In the genomic region with DNA sequence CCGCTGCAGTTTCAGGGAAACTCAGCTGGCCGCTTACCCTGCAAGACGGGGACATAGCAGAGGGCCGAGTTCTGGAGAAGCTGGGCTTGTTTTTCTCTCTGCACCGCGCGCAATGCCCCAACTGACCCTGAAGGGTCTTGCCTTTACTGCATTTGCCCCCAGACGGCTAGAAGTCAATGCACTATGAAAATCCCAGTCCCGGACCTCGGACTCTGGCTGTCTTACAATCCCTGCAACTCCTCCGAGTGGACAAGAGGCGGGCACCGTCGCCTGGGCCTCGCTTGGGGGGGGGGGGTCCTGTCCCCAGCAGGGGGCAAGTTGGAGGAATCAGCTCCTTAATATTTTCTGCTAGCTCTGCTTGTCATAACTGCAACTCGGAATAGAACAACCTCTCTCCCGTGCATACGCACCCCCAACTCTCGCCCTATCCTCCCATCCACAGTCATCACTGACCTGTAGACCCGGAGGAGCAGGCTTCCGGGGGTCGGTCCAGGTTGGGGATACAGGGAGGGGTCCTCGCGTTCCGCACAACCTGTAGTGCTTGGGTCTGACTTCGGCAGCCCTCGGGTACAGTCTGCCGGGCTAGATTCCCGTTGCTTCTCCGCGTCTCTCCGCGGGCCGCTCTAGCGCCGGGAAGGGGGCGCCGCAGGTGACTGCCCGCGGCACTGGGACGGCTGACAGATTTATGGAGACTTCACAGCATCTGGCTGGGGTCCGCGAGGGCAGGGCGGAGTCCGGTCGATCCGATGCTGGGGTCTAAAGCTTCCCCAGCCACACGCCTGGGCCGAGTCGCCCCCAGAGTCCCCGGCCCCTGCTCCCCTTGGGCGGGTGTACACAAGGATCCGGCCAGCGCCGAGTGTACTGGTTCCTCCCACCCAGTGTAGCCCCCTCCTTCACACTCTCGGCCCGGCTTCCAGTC, we compare ENCODE assay signal across 10 cellular contexts. TPM values are rescaled to one million over a fixed set of nuclear protein-coding genes. Genes with fewer than 3 reads are reported as not detected.
A peak's percentile ranks its signal among the peaks of the same experiment; 100 is the strongest.
DNase-seq lines count a peak whose midpoint lies in the region; ATAC-seq, FAIRE-seq and TF ChIP-seq lines count a peak whose summit lies in the region.
"Had no signal": no experiment of that assay in that cellular context is flagged by ENCODE, and none has a peak within 500 bp of the region (broad histone marks: within the 10 kb centered on the region; RNA-seq: fewer than 3 reads in every experiment).

No MANE protein-coding gene starts in this region.

- intact Hi-C loops in A673 (cut with micrococcal nuclease; ENCODE audit: unreplicated experiment) (loop anchor here (5.0 kb wide), 1 partner anchor 89 kb away; no protein-coding TSS in a partner anchor), gastrocnemius medialis (cut with DNase I; ENCODE audit: low total_unique reads) (loop anchor here (10.0 kb wide), 1 partner anchor 144 kb away; no protein-coding TSS in a partner anchor)
- intact Hi-C loops in CD4-positive, alpha-beta memory T cell (cut with micrococcal nuclease): no loop called here

- H3K4me1 Mint-ChIP-seq in CD4-positive, alpha-beta memory T cell: peaks cover 20 to 70% (median 40%) of the 10 kb centered on the region in 4 donors
- peaks cover 41% of the 10 kb centered on the region for H3K4me1 Mint-ChIP-seq in chondrocyte (ENCODE audit: low read depth)

- H3K4me1 ChIP-seq in A673 (ENCODE audit: insufficient read depth, low read length, poor library complexity, severe bottlenecking): peaks cover 2% of the 10 kb centered on the region
- H3K4me1 ChIP-seq in CD4-positive, alpha-beta memory T cell (ENCODE audit: insufficient read depth, low read length): peaks cover 28% of the 10 kb centered on the region
- peaks cover 29 to 34% of the 10 kb centered on the region in 2 donors for H3K4me1 ChIP-seq in gastrocnemius medialis

- TF ChIP-seq RAD21 in neural cell (conservative IDR thresholded peaks at IDR 0.05): no peak

- H3K36me3 Mint-ChIP-seq in CD4-positive, alpha-beta memory T cell: peaks cover 0 to 1% of the 10 kb centered on the region in 2 donors
- H3K36me3 Mint-ChIP-seq in chondrocyte (ENCODE audit: low read depth): peaks cover 8% of the 10 kb centered on the region

- no peaks in the 10 kb centered on the region for H3F3A ChIP-seq in neural cell (ENCODE audit: insufficient read depth, low read length, poor library complexity, severe bottlenecking)

- H3K9ac ChIP-seq in neural cell (ENCODE audit: low read length): no peak overlapping the region

- peaks cover 0 to 14% (median 11%) of the 10 kb centered on the region in 8 donors for H3K9me3 Mint-ChIP-seq in CD4-positive, alpha-beta memory T cell
- peaks cover 4% of the 10 kb centered on the region for H3K9me3 Mint-ChIP-seq in chondrocyte (ENCODE audit: low read depth)

- H3K9me2 ChIP-seq in neural cell (ENCODE audit: insufficient read depth, low read length): no peaks in the 10 kb centered on the region

- no peak for TF ChIP-seq EP300 in neural cell (conservative IDR thresholded peaks at IDR 0.05; ENCODE audit: poor library complexity, severe bottlenecking)

- H3K36me3 ChIP-seq in A673 (ENCODE audit: insufficient read depth, low read length, poor library complexity, severe bottlenecking) (no peaks in the 10 kb centered on the region), neural cell (ENCODE audit: insufficient read depth, low read length) (no peaks in the 10 kb centered on the region), gastrocnemius medialis (no peaks in the 10 kb centered on the region)
- no peaks in the 10 kb centered on the region for H3K36me3 ChIP-seq in CD4-positive, alpha-beta memory T cell (ENCODE audit: insufficient read depth, low read length)

- H3K27me3 Mint-ChIP-seq in CD4-positive, alpha-beta memory T cell: peaks cover 61 to 74% of the 10 kb centered on the region in 2 donors
- peaks cover 94% of the 10 kb centered on the region for H3K27me3 Mint-ChIP-seq in chondrocyte (ENCODE audit: low read depth)

- no peak overlapping the region for H3K27ac Mint-ChIP-seq in CD4-positive, alpha-beta memory T cell
- no peak overlapping the region for H3K27ac Mint-ChIP-seq in chondrocyte (ENCODE audit: unreplicated experiment)

- H3K4me2 ChIP-seq in neural cell (ENCODE audit: low read length): no peak overlapping the region

- no peak for DNase-seq in A673 (ENCODE audit: low spot score)
- no peak for DNase-seq in CD4-positive, alpha-beta memory T cell
- DNase-seq in chondrocyte (ENCODE audit: low spot score): no peak
- DNase-seq in medulla oblongata (ENCODE audit: extremely low spot score): no peak
- no peak for DNase-seq in H54 (ENCODE audit: insufficient read length, low spot score)
- no peak for DNase-seq in NCI-H1105 (lab: John Stamatoyannopoulos, UW)
- DNase-seq in gastrocnemius medialis: no peak
- DNase-seq: GF-D8 had no signal

- FAIRE-seq in H54 (lab: Jason Lieb, UNC): no peak

- no peak for TF ChIP-seq CTCF in A673 (conservative IDR thresholded peaks at IDR 0.05; ENCODE audit: low read depth, low read length)
- no peak for TF ChIP-seq CTCF in chondrocyte (IDR thresholded peaks at IDR 0.05)
- TF ChIP-seq CTCF in neural cell (IDR thresholded peaks at IDR 0.05; ENCODE audit: poor library complexity, severe bottlenecking): no peak
- no peak for TF ChIP-seq CTCF in gastrocnemius medialis (IDR thresholded peaks at IDR 0.05 in 4 of 5, conservative IDR thresholded peaks at IDR 0.05 in 1 of 5)

- BruUV-seq in A673 (replicated peaks; lab: Mats Ljungman, UMichigan): no TSS peak

- CTCF ChIA-PET in A673 (lab: Charles Lee): interaction anchor here (1.7 kb wide), 1 partner anchor 284 kb away, joined by 5 read pairs; no protein-coding TSS in a partner anchor
- CTCF ChIA-PET in CD4-positive, alpha-beta memory T cell (lab: Charles Lee; ENCODE audit: partially characterized antibody): no interaction called here

- H3K9me3 ChIP-seq in A673 (ENCODE audit: low read depth, low read length, poor library complexity, severe bottlenecking): no peaks in the 10 kb centered on the region
- H3K9me3 ChIP-seq in CD4-positive, alpha-beta memory T cell (ENCODE audit: control insufficient read depth in 1 of 2, low read length in 2 of 2): no peaks in the 10 kb centered on the region
- peaks cover 6% of the 10 kb centered on the region for H3K9me3 ChIP-seq in neural cell (ENCODE audit: low read length)
- no peaks in the 10 kb centered on the region for H3K9me3 ChIP-seq in gastrocnemius medialis

- no peak overlapping the region for H2AFZ ChIP-seq in neural cell (ENCODE audit: low read depth, low read length)

- H3K4me3 ChIP-seq in A673 (ENCODE audit: low read depth, low read length, poor library complexity, severe bottlenecking): peak overlapping the region; percentile 45
- H3K4me3 ChIP-seq in CD4-positive, alpha-beta memory T cell (ENCODE audit: low read length in 2 of 2): no peak overlapping the region
- no peak overlapping the region for H3K4me3 ChIP-seq in neural cell (ENCODE audit: low read length)
- H3K4me3 ChIP-seq in gastrocnemius medialis: peak overlapping the region in 1 of 4 donors; percentile 48

- H3K79me2 ChIP-seq in neural cell (replicated peaks; ENCODE audit: insufficient read depth, low read length): no peaks in the 10 kb centered on the region

- no peak overlapping the region for H3K27ac ChIP-seq in A673 (ENCODE audit: low read depth, low read length, poor library complexity, severe bottlenecking)
- H3K27ac ChIP-seq in CD4-positive, alpha-beta memory T cell (ENCODE audit: low read depth, low read length): no peak overlapping the region
- H3K27ac ChIP-seq in neural cell (ENCODE audit: low read length): no peak overlapping the region
- no peak overlapping the region for H3K27ac ChIP-seq in gastrocnemius medialis

- in situ Hi-C loops in gastrocnemius medialis (cut with MboI; ENCODE audit: low sequenced_read_pairs in 4 of 4): loop anchor here in 3 of 4 donors (25.0 kb wide), 3 partner anchors 279 to 954 kb away; partner anchors contain the start of genes FOXA1 (in 1 of the 3) and TTC6 (in 1 of the 3)

- peak overlapping the region in 5 of 8 donors; percentile 10 to 63 (median 48) for H3K4me3 Mint-ChIP-seq in CD4-positive, alpha-beta memory T cell
- H3K4me3 Mint-ChIP-seq in chondrocyte (ENCODE audit: unreplicated experiment): peak overlapping the region; percentile 5

- no peaks in the 10 kb centered on the region for H3K27me3 ChIP-seq in A673 (replicated peaks; ENCODE audit: insufficient read depth, low read depth, low read length, poor library complexity)
- peaks cover 48% of the 10 kb centered on the region for H3K27me3 ChIP-seq in CD4-positive, alpha-beta memory T cell (ENCODE audit: insufficient read depth, low read length)
- peaks cover 100% of the 10 kb centered on the region for H3K27me3 ChIP-seq in neural cell (ENCODE audit: insufficient read depth, low read depth, low read length)
- peaks cover 96 to 100% (median 100%) of the 10 kb centered on the region in 3 donors for H3K27me3 ChIP-seq in gastrocnemius medialis

- H4K20me1 ChIP-seq in neural cell (ENCODE audit: insufficient read depth): no peaks in the 10 kb centered on the region

- no peak for ATAC-seq in gastrocnemius medialis

- POLR2A ChIA-PET in A673 (lab: Charles Lee; ENCODE audit: low non-redundant PET): no interaction called here
- POLR2A ChIA-PET in CD4-positive, alpha-beta memory T cell (lab: Charles Lee; ENCODE audit: partially characterized antibody): no interaction called here

- no peak for TF ChIP-seq POLR2A in H54 (IDR thresholded peaks at IDR 0.05; ENCODE audit: low read depth, low read length)
- no peak for TF ChIP-seq POLR2A in gastrocnemius medialis (IDR thresholded peaks at IDR 0.05)

TF ChIP-seq in neural cell, 6 proteins besides CTCF, POLR2A, EP300 and RAD21:
- TF ChIP-seq SMC3 (conservative IDR thresholded peaks at IDR 0.05; ENCODE audit: poor library complexity): no peak
- TF ChIP-seq EZH2 (IDR thresholded peaks at IDR 0.05; ENCODE audit: borderline replicate concordance, insufficient read depth, low read length, poor library complexity, severe bottlenecking): peak; percentile 86

RNA-seq across cellular contexts. Expression of gene PAX9, which starts 3.3 kb away (rescaled TPM):
- total RNA-seq in A673 (2021) (23.4 and 26.2 TPM in 2 replicates), chondrocyte (0.17 to 0.28 TPM in 2 of 3 replicates, not detected in the other), gastrocnemius medialis (not detected)
- not detected for total RNA-seq in CD4-positive, alpha-beta memory T cell
- polyA plus RNA-seq in CD4-positive, alpha-beta memory T cell: under 1 TPM in 1 of 2 donors, not detected in 1; 0.03 TPM
- not detected in 2 replicates for polyA plus RNA-seq in neural cell
- polyA minus RNA-seq in neural cell: not detected in 2 replicates
- total RNA-seq: RPMI7951 had no signal

Comparison
In these comparisons a context has a peak if more than half of its experiments do, and no peak if none do; other contexts are left out.
1. RNA of gene PAX9, which starts 3.3 kb away (total RNA-seq): 23.4 to 26.2 TPM in A673; 0.17 to 0.28 TPM in chondrocyte, not detected in CD4-positive, alpha-beta memory T cell and not detected in gastrocnemius medialis; every median in the first group is over 10 times any median in the second.